ENCODE assay signal across 1 cellular context in genomic region chr17:57145347-57145746, GRCh38.
TF ChIP-seq lines count a peak whose summit lies in the region.

No MANE protein-coding gene starts in this region.

TF ChIP-seq in HepG2, 621 proteins besides CTCF, POLR2A, EP300 and RAD21:
- TF ChIP-seq SMAD1 (CRISPR knock-in tag; IDR thresholded peaks at IDR 0.05; ENCODE audit: borderline replicate concordance, low read depth): no peak
- TF ChIP-seq ZNF460 (CRISPR knock-in tag; IDR thresholded peaks at IDR 0.05; ENCODE audit: borderline replicate concordance): no peak
- TF ChIP-seq HMG20B (CRISPR knock-in tag; conservative IDR thresholded peaks at IDR 0.05): no peak
- TF ChIP-seq MTF2 (CRISPR knock-in tag; IDR thresholded peaks at IDR 0.05; ENCODE audit: borderline replicate concordance): no peak
- no peak for TF ChIP-seq ARID5B (CRISPR knock-in tag; IDR thresholded peaks at IDR 0.05)
- TF ChIP-seq, protein P1, sequence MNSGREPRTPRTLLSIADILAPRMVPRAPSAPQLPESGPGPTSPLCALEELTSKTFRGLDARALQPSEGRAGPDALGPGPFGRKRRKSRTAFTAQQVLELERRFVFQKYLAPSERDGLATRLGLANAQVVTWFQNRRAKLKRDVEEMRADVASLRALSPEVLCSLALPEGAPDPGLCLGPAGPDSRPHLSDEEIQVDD (CRISPR knock-in tag; IDR thresholded peaks at IDR 0.05; ENCODE audit: borderline replicate concordance): no peak
- no peak for TF ChIP-seq ZNF333 (CRISPR knock-in tag; IDR thresholded peaks at IDR 0.05; ENCODE audit: borderline replicate concordance)
- no peak for TF ChIP-seq SP4 (CRISPR knock-in tag; IDR thresholded peaks at IDR 0.05)
- TF ChIP-seq ZNF75D (CRISPR knock-in tag; IDR thresholded peaks at IDR 0.05; ENCODE audit: borderline replicate concordance): no peak
- no peak for TF ChIP-seq ZNF766 (CRISPR knock-in tag; IDR thresholded peaks at IDR 0.05; ENCODE audit: borderline replicate concordance)
- no peak for TF ChIP-seq KAT2B (IDR thresholded peaks at IDR 0.05; ENCODE audit: borderline replicate concordance, low read depth, low read length)
- TF ChIP-seq MAFK (conservative IDR thresholded peaks at IDR 0.05 in 1 of 2, IDR thresholded peaks at IDR 0.05 in 1 of 2; ENCODE audit: low read length in 2 of 2): no peak
- TF ChIP-seq ZNF10 (CRISPR knock-in tag; IDR thresholded peaks at IDR 0.05; ENCODE audit: borderline replicate concordance, low read depth): no peak
- no peak for TF ChIP-seq ZC3H4 (CRISPR knock-in tag; IDR thresholded peaks at IDR 0.05; ENCODE audit: borderline replicate concordance)
- TF ChIP-seq RFXANK (CRISPR knock-in tag; IDR thresholded peaks at IDR 0.05): no peak
- TF ChIP-seq ARNTL (CRISPR knock-in tag; IDR thresholded peaks at IDR 0.05): no peak
- TF ChIP-seq ZNF501 (CRISPR knock-in tag; IDR thresholded peaks at IDR 0.05): no peak
